In the genomic region with DNA sequence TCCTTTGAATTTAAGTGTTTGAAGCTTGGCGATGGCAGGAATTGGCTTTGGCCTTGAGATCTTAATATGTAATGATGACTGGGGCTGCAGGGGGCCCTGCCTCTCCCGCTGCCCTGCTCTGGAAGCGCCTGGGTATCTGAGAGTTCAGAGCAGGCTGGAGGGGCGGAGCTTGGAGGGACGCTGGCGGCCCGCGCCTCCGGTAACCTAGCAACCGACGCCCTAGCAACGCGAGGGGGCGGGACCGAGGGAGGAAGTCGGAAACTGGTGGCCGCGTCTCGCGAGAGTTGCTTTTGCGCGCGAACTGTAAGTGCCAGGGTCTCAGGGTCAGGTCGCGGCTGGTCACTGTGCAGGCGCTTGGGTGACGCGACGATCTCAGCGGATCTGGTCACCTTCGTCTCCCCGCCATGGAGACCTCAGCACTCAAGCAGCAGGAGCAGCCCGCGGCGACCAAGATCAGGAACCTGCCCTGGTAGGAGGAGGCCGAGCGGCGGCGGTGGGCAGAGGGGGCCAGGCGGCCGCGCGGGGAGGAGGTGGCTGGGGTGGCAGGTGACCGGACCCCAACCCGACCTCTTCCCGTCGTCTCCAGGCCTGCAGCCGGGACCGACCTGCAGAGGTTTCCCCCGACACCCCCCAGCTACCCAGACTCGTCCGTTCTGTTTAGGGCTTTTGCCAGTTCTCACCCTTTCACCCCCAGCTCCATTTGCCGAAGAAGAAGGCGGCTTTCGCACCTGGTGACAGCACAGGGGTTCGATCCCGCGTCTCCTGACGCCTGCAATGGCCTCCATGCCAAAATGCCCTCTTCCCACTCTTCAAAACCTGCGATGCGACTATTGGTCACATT, we compare ENCODE assay signal across 8 cellular contexts. TPM values are rescaled to one million over a fixed set of nuclear protein-coding genes. Genes with fewer than 3 reads are reported as not detected.
A peak's percentile ranks its signal among the peaks of the same experiment; 100 is the strongest.
DNase-seq lines count a peak whose midpoint lies in the region; ATAC-seq and TF ChIP-seq lines count a peak whose summit lies in the region.

A gene with protein sequence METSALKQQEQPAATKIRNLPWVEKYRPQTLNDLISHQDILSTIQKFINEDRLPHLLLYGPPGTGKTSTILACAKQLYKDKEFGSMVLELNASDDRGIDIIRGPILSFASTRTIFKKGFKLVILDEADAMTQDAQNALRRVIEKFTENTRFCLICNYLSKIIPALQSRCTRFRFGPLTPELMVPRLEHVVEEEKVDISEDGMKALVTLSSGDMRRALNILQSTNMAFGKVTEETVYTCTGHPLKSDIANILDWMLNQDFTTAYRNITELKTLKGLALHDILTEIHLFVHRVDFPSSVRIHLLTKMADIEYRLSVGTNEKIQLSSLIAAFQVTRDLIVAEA (plus strand): TSS at position 280 of the 841 bp plus-strand sequence. CDS start 125 bp downstream, at position 405.

- DNase-seq in GM10266 (ENCODE audit: extremely low spot score) (peak; percentile 97), NCI-H1105 (lab: John Stamatoyannopoulos, UW) (peak; percentile 99), SKM-1 (lab: John Stamatoyannopoulos, UW; ENCODE audit: unreplicated experiment) (peak; percentile 39), glomerular visceral epithelial cell (ENCODE audit: extremely low spot score) (peak; percentile 97), osteoblast (ENCODE audit: insufficient read length, low spot score, missing footprints) (peak; percentile 98), thoracic aorta (ENCODE audit: low spot score) (peak; percentile 93)

- peak; percentile 98 for ATAC-seq in HG02623 (IDR thresholded peaks at IDR 0.05; ENCODE audit: unreplicated experiment)
- peak; percentile 99 for ATAC-seq in thoracic aorta (ENCODE audit: insufficient number of reproducible peaks, low FRiP score, low read depth)

- H3K36me3 ChIP-seq in osteoblast (ENCODE audit: insufficient read depth, low read length) = peaks cover 17% of the 10 kb centered on the region
- H3K36me3 ChIP-seq in thoracic aorta = no peaks in the 10 kb centered on the region

- no peaks in the 10 kb centered on the region for H3K9me3 Mint-ChIP-seq in activated naive CD4-positive, alpha-beta T cell treated with anti-CD3 and anti-CD28 coated beads, Interleukin-2, amount 50 U/mL, for 24 hours

- H3K4me1 ChIP-seq in osteoblast (ENCODE audit: insufficient read depth, low read length) (peaks cover 12% of the 10 kb centered on the region), thoracic aorta (ENCODE audit: control insufficient read depth in 1 of 2, low read depth in 2 of 2) (peaks cover 0 to 13% of the 10 kb centered on the region in 2 donors)

- H3K4me1 Mint-ChIP-seq in activated naive CD4-positive, alpha-beta T cell treated with anti-CD3 and anti-CD28 coated beads, Interleukin-2, amount 50 U/mL, for 24 hours = peaks cover 18% of the 10 kb centered on the region

- no peaks in the 10 kb centered on the region for H3K9me3 ChIP-seq in osteoblast (ENCODE audit: low read depth, low read length)
- H3K9me3 ChIP-seq in thoracic aorta = no peaks in the 10 kb centered on the region

- peak within 1 kb of the TSS; percentile 96 for H3K4me3 Mint-ChIP-seq in activated naive CD4-positive, alpha-beta T cell treated with anti-CD3 and anti-CD28 coated beads, Interleukin-2, amount 50 U/mL, for 24 hours

- no peaks in the 10 kb centered on the region for H3K27me3 Mint-ChIP-seq in activated naive CD4-positive, alpha-beta T cell treated with anti-CD3 and anti-CD28 coated beads, Interleukin-2, amount 50 U/mL, for 24 hours

- H3K79me2 ChIP-seq in osteoblast (ENCODE audit: insufficient read depth, low read length) = peaks cover 18% of the 10 kb centered on the region

- H3K4me2 ChIP-seq in osteoblast (ENCODE audit: insufficient read depth, low read length) = peak within 1 kb of the TSS; percentile 98

- TF ChIP-seq CTCF in GM10266 (IDR thresholded peaks at IDR 0.05; ENCODE audit: control insufficient read depth, insufficient read depth, low read depth, missing control alignments) = no peak
- no peak for TF ChIP-seq CTCF in osteoblast (IDR thresholded peaks at IDR 0.05; ENCODE audit: extremely low read depth, low read depth, low read length)
- TF ChIP-seq CTCF in thoracic aorta (IDR thresholded peaks at IDR 0.05) = no peak

- H3K27ac ChIP-seq in osteoblast (ENCODE audit: low read depth, low read length) (peak within 1 kb of the TSS; percentile 78), thoracic aorta (no peak within 1 kb of the TSS)

- H3K27me3 ChIP-seq in osteoblast (ENCODE audit: insufficient read depth, low read length) = no peaks in the 10 kb centered on the region
- H3K27me3 ChIP-seq in thoracic aorta (replicated peaks; ENCODE audit: insufficient read depth) = no peaks in the 10 kb centered on the region

- no peaks in the 10 kb centered on the region for H3K36me3 Mint-ChIP-seq in activated naive CD4-positive, alpha-beta T cell treated with anti-CD3 and anti-CD28 coated beads, Interleukin-2, amount 50 U/mL, for 24 hours

- H2AFZ ChIP-seq in osteoblast (ENCODE audit: low read length) = peak within 1 kb of the TSS; percentile 99

- H3K27ac Mint-ChIP-seq in activated naive CD4-positive, alpha-beta T cell treated with anti-CD3 and anti-CD28 coated beads, Interleukin-2, amount 50 U/mL, for 24 hours = peak within 1 kb of the TSS; percentile 93

- peak within 1 kb of the TSS; percentile 97 for H3K4me3 ChIP-seq in osteoblast (ENCODE audit: insufficient read depth, low read length)
- H3K4me3 ChIP-seq in thoracic aorta = peak within 1 kb of the TSS; percentile 86

- no peaks in the 10 kb centered on the region for H4K20me1 ChIP-seq in osteoblast (ENCODE audit: insufficient read depth, low read length)

RNA-seq across cellular contexts. Expression of the gene that starts here (rescaled TPM):
- 8.3 and 10.0 TPM in 2 replicates for total RNA-seq in osteoblast
- total RNA-seq in thoracic aorta = 1 to 10 TPM; 5.4 to 6.9 TPM

Comparison
In these comparisons a context has a peak if more than half of its experiments do, and no peak if none do; other contexts are left out.
1. DNase-seq: peak in every context shown above with its lines; median percentile 99 in NCI-H1105; 98 in osteoblast; 97 in GM10266; 97 in glomerular visceral epithelial cell; 93 in thoracic aorta; 39 in SKM-1.